9 cellular contexts compared by ENCODE assay signal in genomic region chr16:2720063-2720455, GRCh38. TPM values are rescaled to one million over a fixed set of nuclear protein-coding genes. Genes with fewer than 3 reads are reported as not detected.
A peak's percentile ranks its signal among the peaks of the same experiment; 100 is the strongest.
DNase-seq lines count a peak whose midpoint lies in the region; ATAC-seq and TF ChIP-seq lines count a peak whose summit lies in the region.
"Had no signal": no experiment of that assay in that cellular context is flagged by ENCODE, and none has a peak within 500 bp of the region (broad histone marks: within the 10 kb centered on the region; RNA-seq: fewer than 3 reads in every experiment).

PRSS27 (minus strand) TSS chr16:2720224; CDS start chr16:2720160, 64 bp downstream.

- no peaks in the 10 kb centered on the region for H3K27me3 Mint-ChIP-seq in MCF 10A (ENCODE audit: insufficient read depth, unreplicated experiment)
- H3K27me3 Mint-ChIP-seq in mesothelial cell of epicardium (ENCODE audit: low read depth), result peaks cover 2% of the 10 kb centered on the region

- H3K4me3 Mint-ChIP-seq in MCF 10A (ENCODE audit: unreplicated experiment), result peak within 1 kb of the TSS; percentile 73
- peak within 1 kb of the TSS; percentile 73 for H3K4me3 Mint-ChIP-seq in mesothelial cell of epicardium

- H3K4me3 ChIP-seq in heart right ventricle (peak within 1 kb of the TSS; percentile 57 to 83 (median 72)), urinary bladder (ENCODE audit: low read depth, low read length) (peak within 1 kb of the TSS; percentile 66)

- peaks cover 0 to 10% (median 0%) of the 10 kb centered on the region in 7 donors for H3K27me3 ChIP-seq in heart right ventricle

- H3K9me3 Mint-ChIP-seq in MCF 10A (ENCODE audit: unreplicated experiment) (no peaks in the 10 kb centered on the region), mesothelial cell of epicardium (no peaks in the 10 kb centered on the region)

- intact Hi-C loops in heart right ventricle (cut with DNase I) (loop anchor here in 2 of 10 donors (2.0 to 5.0 kb wide), 2 partner anchors 37 to 38 kb away; partner anchors contain the start of gene KCTD5 (in 2 of the 2)), Right ventricle myocardium inferior (cut with DNase I) (no loop called here), MCF 10A (cut with micrococcal nuclease) (no loop called here)

- DNase-seq in heart right ventricle (no peak), Right ventricle myocardium inferior (ENCODE audit: missing footprints) (no peak), MCF 10A (ENCODE audit: unreplicated experiment) (no peak), mesothelial cell of epicardium (ENCODE audit: low spot score in 2 of 2, unreplicated experiment in 2 of 2) (no peak), NCI-H1092 treated with DMSO at 0.1 percent for 48 hours (lab: John Stamatoyannopoulos, UW) (no peak), NCI-H2081 treated with DMSO at 0.1 percent for 48 hours (lab: John Stamatoyannopoulos, UW) (no peak)
- DNase-seq: cerebellar nuclear complex had no signal

- BruUV-seq in MCF 10A (replicated peaks; lab: Mats Ljungman, UMichigan), result no TSS peak

- H3K9me3 ChIP-seq in heart right ventricle, result no peaks in the 10 kb centered on the region

- H3K36me3 ChIP-seq in heart right ventricle, result no peaks in the 10 kb centered on the region
- H3K36me3 ChIP-seq in urinary bladder (ENCODE audit: insufficient read depth), result no peaks in the 10 kb centered on the region

- TF ChIP-seq CTCF in heart right ventricle (IDR thresholded peaks at IDR 0.05) (no peak), MCF 10A (IDR thresholded peaks at IDR 0.05; ENCODE audit: unreplicated experiment) (no peak), mesothelial cell of epicardium (IDR thresholded peaks at IDR 0.05; ENCODE audit: unreplicated experiment) (no peak)

- peak in 1 of 8 donors; percentile 8 for ATAC-seq in heart right ventricle
- no peak for ATAC-seq in Right ventricle myocardium inferior
- no peak for ATAC-seq in HG03521 (IDR thresholded peaks at IDR 0.05; ENCODE audit: unreplicated experiment)

- H3K36me3 Mint-ChIP-seq in MCF 10A (ENCODE audit: insufficient read depth, unreplicated experiment), result peaks cover 3% of the 10 kb centered on the region
- no peaks in the 10 kb centered on the region for H3K36me3 Mint-ChIP-seq in mesothelial cell of epicardium

- peak within 1 kb of the TSS; percentile 46 for H3K27ac Mint-ChIP-seq in MCF 10A (ENCODE audit: low read depth, unreplicated experiment)
- peak within 1 kb of the TSS; percentile 75 for H3K27ac Mint-ChIP-seq in mesothelial cell of epicardium

- peaks cover 6% of the 10 kb centered on the region for H3K4me1 Mint-ChIP-seq in MCF 10A (ENCODE audit: insufficient read depth, unreplicated experiment)
- peaks cover 3% of the 10 kb centered on the region for H3K4me1 Mint-ChIP-seq in mesothelial cell of epicardium

- POLR2A ChIA-PET in MCF 10A (lab: Yijun Ruan, JAX), result interaction anchor here (0.6 to 2.3 kb wide), 6 partner anchors 19 to 193 kb away, joined by 3 to 10 read pairs (median 4); partner anchors contain the start of gene KCTD5

- CTCF ChIA-PET in MCF 10A (lab: Yijun Ruan, JAX), result interaction anchor here (1.1 to 1.5 kb wide), 2 partner anchors 11 to 148 kb away, joined by 5 read pairs; no protein-coding TSS in a partner anchor

- H3K27ac ChIP-seq in heart right ventricle, result peak within 1 kb of the TSS; percentile 25 to 93 (median 79)
- H3K27ac ChIP-seq in urinary bladder (ENCODE audit: low read depth), result no peak within 1 kb of the TSS

- peaks cover 3 to 40% (median 29%) of the 10 kb centered on the region in 9 donors for H3K4me1 ChIP-seq in heart right ventricle
- H3K4me1 ChIP-seq in urinary bladder (ENCODE audit: insufficient read depth), result no peaks in the 10 kb centered on the region

- 83 to 84% methylated on average over 27 of the region's 27 CpGs for WGBS in heart right ventricle, 2 donors
- WGBS in urinary bladder, result 81% methylated on average over 27 of the region's 27 CpGs

RNA-seq across cellular contexts. Expression of gene PRSS27, which starts in this region (rescaled TPM):
- total RNA-seq in heart right ventricle, result under 1 TPM in 9 of 10 donors, not detected in 1; 0.11 to 0.75 (median 0.40) TPM
- polyA plus RNA-seq in heart right ventricle, result under 1 TPM; 0.46 to 0.66 TPM
- 0.30 TPM for total RNA-seq in Right ventricle myocardium inferior
- 5.8 and 6.3 TPM in 2 replicates for total RNA-seq in MCF 10A (2022)
- 7.5 to 7.7 TPM (median 7.6 TPM) in 3 replicates for total RNA-seq in mesothelial cell of epicardium
- 0.85 TPM for total RNA-seq in urinary bladder
- polyA plus RNA-seq in urinary bladder, result 2.5 TPM
